17 cellular contexts compared by ENCODE assay signal in genomic region chr2:238271061-238271554, GRCh38.
"Had no signal": no experiment of that assay in that cellular context is flagged by ENCODE, and none has a peak within 500 bp of the region (broad histone marks: within the 10 kb centered on the region; RNA-seq: fewer than 3 reads in every experiment).

No MANE protein-coding gene starts in this region.

- ATAC-seq: left lobe of liver; pancreas; stimulated activated effector memory CD8-positive, alpha-beta T cell treated with anti-CD3 and anti-CD28 coated beads, Interleukin-12 subunit alpha, Interleukin-12 subunit beta, amount 100 ng/mL, for 72 hours had no signal

- H3K4me1 ChIP-seq: pancreas, sigmoid colon, tibial artery had no signal

- H3K27me3 Mint-ChIP-seq: naive B cell had no signal

- H3K27ac ChIP-seq: dorsolateral prefrontal cortex, pancreas, sigmoid colon, testis, tibial artery, upper lobe of left lung had no signal

- H3K27me3 ChIP-seq: dorsolateral prefrontal cortex, pancreas, sigmoid colon, testis, tibial artery, upper lobe of left lung had no signal

- H3K4me3 ChIP-seq: dorsolateral prefrontal cortex, pancreas, sigmoid colon, testis, tibial artery, upper lobe of left lung had no signal

- H3K4me3 Mint-ChIP-seq: naive B cell; stimulated activated effector memory CD8-positive, alpha-beta T cell treated with anti-CD3 and anti-CD28 coated beads, Interleukin-12 subunit alpha, Interleukin-12 subunit beta, amount 100 ng/mL, for 72 hours had no signal

- DNase-seq: central memory CD4-positive, alpha-beta T cell; dorsolateral prefrontal cortex; effector CD4-positive, alpha-beta T cell; mammary epithelial cell; naive B cell; occipital lobe; sigmoid colon; stimulated activated CD4-positive, alpha-beta T cell treated with anti-CD3 and anti-CD28 coated beads, Interleukin-2, amount 100 ng/mL, for 24 hours; stimulated activated CD4-positive, alpha-beta T cell treated with anti-CD3 and anti-CD28 coated beads, Interleukin-4, amount 100 ng/mL, for 24 hours; stimulated activated naive CD4-positive, alpha-beta T cell treated with Interleukin-2 at 50 U/mL for 16 hours; substantia nigra; testis; tibial artery; upper lobe of left lung had no signal

- H3K9me3 ChIP-seq: pancreas, sigmoid colon, testis, tibial artery, upper lobe of left lung had no signal

- H3K9me3 Mint-ChIP-seq: naive B cell; stimulated activated effector memory CD8-positive, alpha-beta T cell treated with anti-CD3 and anti-CD28 coated beads, Interleukin-12 subunit alpha, Interleukin-12 subunit beta, amount 100 ng/mL, for 72 hours had no signal

- H3K4me1 Mint-ChIP-seq: naive B cell; stimulated activated effector memory CD8-positive, alpha-beta T cell treated with anti-CD3 and anti-CD28 coated beads, Interleukin-12 subunit alpha, Interleukin-12 subunit beta, amount 100 ng/mL, for 72 hours had no signal
